Comparison of ENCODE assay signal across 13 cellular contexts in genomic region chr17:17084317-17084835, GRCh38.
"Had no signal": no experiment of that assay in that cellular context is flagged by ENCODE, and none has a peak within 500 bp of the region (broad histone marks: within the 10 kb centered on the region; RNA-seq: fewer than 3 reads in every experiment).

No MANE protein-coding gene starts in this region.

- FAIRE-seq: colon, small intestine had no signal

- H3K4me3 ChIP-seq: esophagus muscularis mucosa, lower lobe of right lung, upper lobe of left lung had no signal

- H3K27ac Mint-ChIP-seq: activated T-helper 2 cell treated with anti-CD3 and anti-CD28 coated beads, Interferon-gamma antibody, Interleukin-2, Interleukin-4, amounts not matched to agents 10 μg/mL and 5 μg/mL and 100 μg/mL, durations not matched to agents 14 hours and 24 hours and 36 hours had no signal

- H3K27me3 ChIP-seq: esophagus muscularis mucosa, neutrophil, upper lobe of left lung had no signal

- H3K27ac ChIP-seq: esophagus muscularis mucosa, lower lobe of right lung, neutrophil, upper lobe of left lung had no signal

- H3K9me3 ChIP-seq: esophagus muscularis mucosa, lower lobe of right lung, neutrophil, upper lobe of left lung had no signal

- ATAC-seq: lower lobe of right lung; stimulated activated naive CD8-positive, alpha-beta T cell treated with anti-CD3 and anti-CD28 coated beads, Interleukin-15, amount 100 ng/mL, for 72 hours had no signal

- DNase-seq: activated CD4-positive, CD25-positive, alpha-beta regulatory T cell treated with anti-CD3 and anti-CD28 coated beads, Interleukin-2, amount 50 U/mL, for 72 hours; activated naive CD4-positive, alpha-beta T cell treated with anti-CD3 and anti-CD28 coated beads, Interleukin-2, amount 50 U/mL, for 16 hours; lower lobe of right lung; midbrain; naive B cell; small intestine; stimulated activated naive CD8-positive, alpha-beta T cell treated with anti-CD3 and anti-CD28 coated beads, Interleukin-15, amount 100 ng/mL, for 72 hours; T-helper 1 cell; upper lobe of left lung had no signal

- H3K27me3 Mint-ChIP-seq: naive B cell; stimulated activated naive CD8-positive, alpha-beta T cell treated with anti-CD3 and anti-CD28 coated beads, Interleukin-15, amount 100 ng/mL, for 72 hours had no signal

- H3K4me3 Mint-ChIP-seq: naive B cell; stimulated activated naive CD8-positive, alpha-beta T cell treated with anti-CD3 and anti-CD28 coated beads, Interleukin-15, amount 100 ng/mL, for 72 hours had no signal
